ENCODE assay signal across 1 cellular context in the genomic region with DNA sequence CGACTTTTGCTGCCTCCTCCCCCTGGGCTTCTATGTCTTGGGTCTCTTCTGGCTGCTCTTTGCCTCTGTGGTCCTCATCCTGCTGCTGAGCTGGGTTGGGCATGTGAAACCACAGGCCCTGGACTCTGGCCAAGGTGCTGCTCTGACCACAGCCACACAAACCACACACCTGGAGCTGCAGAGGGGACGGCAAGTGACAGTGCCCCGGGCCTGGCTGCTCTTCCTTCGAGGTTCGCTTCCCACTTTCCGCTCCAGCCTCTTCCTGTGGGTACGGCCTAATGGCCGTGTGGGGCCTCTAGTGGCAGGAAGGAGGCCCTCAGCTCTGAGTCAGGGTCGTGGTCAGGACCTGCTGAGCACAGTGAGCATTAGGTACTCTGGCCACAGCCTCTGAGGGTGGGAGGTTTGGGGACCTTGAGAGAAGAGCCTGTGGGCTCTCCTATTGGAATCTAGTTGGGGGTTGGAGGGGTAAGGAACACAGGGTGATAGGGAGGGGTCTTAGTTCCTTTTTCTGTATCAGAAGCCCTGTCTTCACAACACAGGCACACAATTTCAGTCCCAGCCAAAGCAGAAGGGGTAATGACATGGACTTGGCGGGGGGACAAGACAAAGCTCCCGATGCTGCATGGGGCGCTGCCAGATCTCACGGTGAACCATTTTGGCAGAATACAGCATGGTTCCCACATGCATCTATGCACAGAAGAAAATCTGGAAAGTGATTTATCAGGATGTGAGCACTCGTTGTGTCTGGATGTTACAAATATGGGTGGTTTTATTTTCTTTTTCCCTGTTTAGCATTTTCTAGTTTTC.
TF ChIP-seq lines count a peak whose summit lies in the region.

No MANE protein-coding gene starts in this region.

TF ChIP-seq in A549, 52 proteins besides CTCF, POLR2A, EP300 and RAD21:
- TF ChIP-seq EHMT2 (IDR thresholded peaks at IDR 0.05; ENCODE audit: low read depth) (no peak), ZFP36 (IDR thresholded peaks at IDR 0.05; ENCODE audit: borderline replicate concordance, partially characterized antibody) (no peak), POLR2AphosphoS2 (conservative IDR thresholded peaks at IDR 0.05; ENCODE audit: low read length) (no peak), KDM5A (IDR thresholded peaks at IDR 0.05) (no peak), MAFK (IDR thresholded peaks at IDR 0.05; ENCODE audit: partially characterized antibody) (no peak), CBX8 (IDR thresholded peaks at IDR 0.05) (no peak), SMC3 (IDR thresholded peaks at IDR 0.05) (no peak), SREBF2 (IDR thresholded peaks at IDR 0.05) (no peak), RCOR1 (IDR thresholded peaks at IDR 0.05; ENCODE audit: low read depth, low read length) (no peak), RFX5 (IDR thresholded peaks at IDR 0.05) (no peak), ESRRA (IDR thresholded peaks at IDR 0.05; ENCODE audit: borderline replicate concordance, low read length) (no peak)
- TF ChIP-seq, protein P1, sequence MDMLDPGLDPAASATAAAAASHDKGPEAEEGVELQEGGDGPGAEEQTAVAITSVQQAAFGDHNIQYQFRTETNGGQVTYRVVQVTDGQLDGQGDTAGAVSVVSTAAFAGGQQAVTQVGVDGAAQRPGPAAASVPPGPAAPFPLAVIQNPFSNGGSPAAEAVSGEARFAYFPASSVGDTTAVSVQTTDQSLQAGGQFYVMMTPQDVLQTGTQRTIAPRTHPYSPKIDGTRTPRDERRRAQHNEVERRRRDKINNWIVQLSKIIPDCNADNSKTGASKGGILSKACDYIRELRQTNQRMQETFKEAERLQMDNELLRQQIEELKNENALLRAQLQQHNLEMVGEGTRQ (IDR thresholded peaks at IDR 0.05) = no peak
- TF ChIP-seq, protein P2, sequence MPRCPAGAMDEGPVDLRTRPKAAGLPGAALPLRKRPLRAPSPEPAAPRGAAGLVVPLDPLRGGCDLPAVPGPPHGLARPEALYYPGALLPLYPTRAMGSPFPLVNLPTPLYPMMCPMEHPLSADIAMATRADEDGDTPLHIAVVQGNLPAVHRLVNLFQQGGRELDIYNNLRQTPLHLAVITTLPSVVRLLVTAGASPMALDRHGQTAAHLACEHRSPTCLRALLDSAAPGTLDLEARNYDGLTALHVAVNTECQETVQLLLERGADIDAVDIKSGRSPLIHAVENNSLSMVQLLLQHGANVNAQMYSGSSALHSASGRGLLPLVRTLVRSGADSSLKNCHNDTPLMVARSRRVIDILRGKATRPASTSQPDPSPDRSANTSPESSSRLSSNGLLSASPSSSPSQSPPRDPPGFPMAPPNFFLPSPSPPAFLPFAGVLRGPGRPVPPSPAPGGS (IDR thresholded peaks at IDR 0.05) = no peak
- TF ChIP-seq, protein P3, sequence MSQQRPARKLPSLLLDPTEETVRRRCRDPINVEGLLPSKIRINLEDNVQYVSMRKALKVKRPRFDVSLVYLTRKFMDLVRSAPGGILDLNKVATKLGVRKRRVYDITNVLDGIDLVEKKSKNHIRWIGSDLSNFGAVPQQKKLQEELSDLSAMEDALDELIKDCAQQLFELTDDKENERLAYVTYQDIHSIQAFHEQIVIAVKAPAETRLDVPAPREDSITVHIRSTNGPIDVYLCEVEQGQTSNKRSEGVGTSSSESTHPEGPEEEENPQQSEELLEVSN (IDR thresholded peaks at IDR 0.05; ENCODE audit: borderline replicate concordance, low read depth) = no peak
